ENCODE assay signal across 21 cellular contexts in the genomic region with DNA sequence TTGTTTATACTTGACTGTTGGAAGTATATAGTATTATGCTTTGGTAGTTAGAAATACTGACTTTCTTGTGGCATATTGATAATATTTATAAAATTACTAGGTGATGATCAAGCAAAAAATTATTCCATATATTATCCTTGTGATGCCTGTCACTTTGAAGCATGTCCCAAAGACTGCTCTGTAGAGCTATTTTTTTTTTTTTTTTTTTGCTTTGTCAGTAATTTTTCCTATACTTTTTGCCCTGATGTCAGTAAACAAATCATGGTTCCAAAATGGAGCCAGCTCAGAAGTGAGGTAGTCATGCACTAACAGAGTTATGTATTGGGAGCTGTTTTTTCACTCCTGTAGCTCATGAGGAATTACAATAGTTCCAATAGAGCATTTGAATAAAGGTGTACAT. TPM values are rescaled to one million over a fixed set of nuclear protein-coding genes. Genes with fewer than 3 reads are reported as not detected.
DNase-seq lines count a peak whose midpoint lies in the region; ATAC-seq, FAIRE-seq and TF ChIP-seq lines count a peak whose summit lies in the region.
"Had no signal": no experiment of that assay in that cellular context is flagged by ENCODE, and none has a peak within 500 bp of the region (broad histone marks: within the 10 kb centered on the region; RNA-seq: fewer than 3 reads in every experiment).

No MANE protein-coding gene starts in this region.

- TF ChIP-seq POLR2A in A549 (IDR thresholded peaks at IDR 0.05; ENCODE audit: low read length) = no peak

- H3K36me3 Mint-ChIP-seq in WTC11 = no peaks in the 10 kb centered on the region
- peaks cover 6% of the 10 kb centered on the region for H3K36me3 Mint-ChIP-seq in mesothelial cell of epicardium
- H3K36me3 Mint-ChIP-seq: CD8-positive, alpha-beta T cell had no signal

- H3K4me1 Mint-ChIP-seq in WTC11 = peaks cover 83% of the 10 kb centered on the region
- peaks cover 27% of the 10 kb centered on the region for H3K4me1 Mint-ChIP-seq in mesothelial cell of epicardium
- H3K4me1 Mint-ChIP-seq: B cell, IgD-negative memory B cell had no signal

- FAIRE-seq in A549 (lab: Jason Lieb, UNC) = no peak
- FAIRE-seq: GM12878, H1 had no signal

- H3K4me3 ChIP-seq in A549 = no peak overlapping the region
- H3K4me3 ChIP-seq: BLaER1 treated with 17β-estradiol and CSF1 and Interleukin-3, amounts not matched to agents 10 nM and 100 nM; GM12878 had no signal

- CTCF ChIA-PET in A549 (lab: Yijun Ruan, JAX) = interaction anchor here (0.6 kb wide), 1 partner anchor 10 kb away, joined by 4 read pairs; no protein-coding TSS in a partner anchor
- CTCF ChIA-PET in WTC11 (lab: Charles Lee) = interaction anchor here (1.2 kb wide), 1 partner anchor 185 kb away, joined by 3 read pairs; no protein-coding TSS in a partner anchor

- H3K9me3 Mint-ChIP-seq in WTC11 (no peaks in the 10 kb centered on the region), mesothelial cell of epicardium (peaks cover 6% of the 10 kb centered on the region)
- H3K9me3 Mint-ChIP-seq: CD8-positive, alpha-beta T cell; H9; IgD-negative memory B cell had no signal

- H3K27me3 Mint-ChIP-seq in WTC11 (ENCODE audit: low read depth) = no peaks in the 10 kb centered on the region
- no peaks in the 10 kb centered on the region for H3K27me3 Mint-ChIP-seq in mesothelial cell of epicardium (ENCODE audit: low read depth)

- H3K4me3 Mint-ChIP-seq in WTC11 (no peak overlapping the region), mesothelial cell of epicardium (no peak overlapping the region)
- H3K4me3 Mint-ChIP-seq: B cell; CD8-positive, alpha-beta T cell; H9 had no signal

- POLR2A ChIA-PET in A549 (lab: Yijun Ruan, JAX) (interaction anchor here (0.6 to 1.5 kb wide), 2 partner anchors 12 to 181 kb away, joined by 3 to 4 read pairs; no protein-coding TSS in a partner anchor), WTC11 (lab: Charles Lee) (interaction anchor here (0.6 to 1.9 kb wide), 4 partner anchors 10 to 105 kb away, joined by 4 to 8 read pairs (median 5); a partner anchor contains a TSS)

- ATAC-seq in A549 = no peak
- no peak for ATAC-seq in WTC11
- ATAC-seq in left lobe of liver = peak; percentile 10
- ATAC-seq in HG02938 (IDR thresholded peaks at IDR 0.05; ENCODE audit: unreplicated experiment) = no peak
- no peak for ATAC-seq in GM21723 (IDR thresholded peaks at IDR 0.05; ENCODE audit: unreplicated experiment)
- ATAC-seq: CD8-positive, alpha-beta T cell; GM12878 had no signal

- no peak overlapping the region; the same call in 2 of the 3 replicates for H3K4me2 ChIP-seq in A549
- H3K4me2 ChIP-seq: BLaER1 treated with 17β-estradiol and CSF1 and Interleukin-3, amounts not matched to agents 10 nM and 100 nM had no signal

- no peak for TF ChIP-seq RAD21 in A549 (conservative IDR thresholded peaks at IDR 0.05 in 1 of 2, IDR thresholded peaks at IDR 0.05 in 1 of 2)

- TF ChIP-seq CTCF in A549 (IDR thresholded peaks at IDR 0.05) = no peak
- no peak for TF ChIP-seq CTCF in WTC11 (IDR thresholded peaks at IDR 0.05)
- TF ChIP-seq CTCF in mesothelial cell of epicardium (IDR thresholded peaks at IDR 0.05; ENCODE audit: unreplicated experiment) = no peak

- peak overlapping the region; percentile 77; the same call in 1 of the 2 replicates for H3K27ac Mint-ChIP-seq in WTC11
- H3K27ac Mint-ChIP-seq in mesothelial cell of epicardium = peak overlapping the region; percentile 75
- H3K27ac Mint-ChIP-seq: B cell; CD8-positive, alpha-beta T cell; IgD-negative memory B cell had no signal

- no peak overlapping the region for H3K27ac ChIP-seq in A549
- H3K27ac ChIP-seq: BLaER1 treated with 17β-estradiol and CSF1 and Interleukin-3, amounts not matched to agents 10 nM and 100 nM; HL-60 had no signal

- H3K4me1 ChIP-seq in A549 = peaks cover 38% of the 10 kb centered on the region

- DNase-seq in A549 (ENCODE audit: low read depth in 1 of 2, low spot score in 1 of 2) = no peak
- DNase-seq in WTC11 (ENCODE audit: low spot score) = no peak
- no peak for DNase-seq in left lobe of liver (ENCODE audit: low spot score)
- no peak for DNase-seq in mesothelial cell of epicardium (ENCODE audit: low spot score in 2 of 2, unreplicated experiment in 2 of 2)
- DNase-seq in iPS-NIHi11 (ENCODE audit: low spot score) = no peak
- DNase-seq in activated naive CD4-positive, alpha-beta T cell treated with Interleukin-2 at 50 U/mL for 16 hours = no peak
- DNase-seq: 8988T; CD8-positive, alpha-beta T cell; DMS 273 treated with DMSO at 0.1 percent for 48 hours; DMS53; DND-41; EL; H9 had no signal

- H3K9me3 ChIP-seq in A549 = no peaks in the 10 kb centered on the region

- no peak for TF ChIP-seq EP300 in A549 (IDR thresholded peaks at IDR 0.05)

TF ChIP-seq in A549, 52 proteins besides CTCF, POLR2A, EP300 and RAD21:
- TF ChIP-seq ZSCAN20 (CRISPR knock-in tag; IDR thresholded peaks at IDR 0.05) = no peak
- TF ChIP-seq, protein P1, sequence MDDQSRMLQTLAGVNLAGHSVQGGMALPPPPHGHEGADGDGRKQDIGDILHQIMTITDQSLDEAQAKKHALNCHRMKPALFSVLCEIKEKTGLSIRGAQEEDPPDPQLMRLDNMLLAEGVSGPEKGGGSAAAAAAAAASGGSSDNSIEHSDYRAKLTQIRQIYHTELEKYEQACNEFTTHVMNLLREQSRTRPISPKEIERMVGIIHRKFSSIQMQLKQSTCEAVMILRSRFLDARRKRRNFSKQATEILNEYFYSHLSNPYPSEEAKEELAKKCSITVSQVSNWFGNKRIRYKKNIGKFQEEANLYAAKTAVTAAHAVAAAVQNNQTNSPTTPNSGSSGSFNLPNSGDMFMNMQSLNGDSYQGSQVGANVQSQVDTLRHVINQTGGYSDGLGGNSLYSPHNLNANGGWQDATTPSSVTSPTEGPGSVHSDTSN (IDR thresholded peaks at IDR 0.05) = no peak
- no peak for TF ChIP-seq MAZ (IDR thresholded peaks at IDR 0.05; ENCODE audit: borderline replicate concordance, low read depth, low read length)
- peak; percentile 38 for TF ChIP-seq MAFK (IDR thresholded peaks at IDR 0.05; ENCODE audit: partially characterized antibody)

TF ChIP-seq in WTC11, 78 proteins besides CTCF, POLR2A, EP300 and RAD21 (continues in another document):
- TF ChIP-seq, protein P2, sequence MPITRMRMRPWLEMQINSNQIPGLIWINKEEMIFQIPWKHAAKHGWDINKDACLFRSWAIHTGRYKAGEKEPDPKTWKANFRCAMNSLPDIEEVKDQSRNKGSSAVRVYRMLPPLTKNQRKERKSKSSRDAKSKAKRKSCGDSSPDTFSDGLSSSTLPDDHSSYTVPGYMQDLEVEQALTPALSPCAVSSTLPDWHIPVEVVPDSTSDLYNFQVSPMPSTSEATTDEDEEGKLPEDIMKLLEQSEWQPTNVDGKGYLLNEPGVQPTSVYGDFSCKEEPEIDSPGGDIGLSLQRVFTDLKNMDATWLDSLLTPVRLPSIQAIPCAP (CRISPR knock-in tag; IDR thresholded peaks at IDR 0.05) = no peak
- TF ChIP-seq CBFB (CRISPR knock-in tag; IDR thresholded peaks at IDR 0.05; ENCODE audit: low read depth) (no peak), IRF2 (CRISPR knock-in tag; IDR thresholded peaks at IDR 0.05; ENCODE audit: borderline replicate concordance, low read depth) (no peak), CREB1 (CRISPR knock-in tag; IDR thresholded peaks at IDR 0.05) (no peak), SMAD4 (CRISPR knock-in tag; IDR thresholded peaks at IDR 0.05) (no peak), NR3C1 (CRISPR knock-in tag; conservative IDR thresholded peaks at IDR 0.05; ENCODE audit: low read depth) (no peak)
- TF ChIP-seq, protein P3, sequence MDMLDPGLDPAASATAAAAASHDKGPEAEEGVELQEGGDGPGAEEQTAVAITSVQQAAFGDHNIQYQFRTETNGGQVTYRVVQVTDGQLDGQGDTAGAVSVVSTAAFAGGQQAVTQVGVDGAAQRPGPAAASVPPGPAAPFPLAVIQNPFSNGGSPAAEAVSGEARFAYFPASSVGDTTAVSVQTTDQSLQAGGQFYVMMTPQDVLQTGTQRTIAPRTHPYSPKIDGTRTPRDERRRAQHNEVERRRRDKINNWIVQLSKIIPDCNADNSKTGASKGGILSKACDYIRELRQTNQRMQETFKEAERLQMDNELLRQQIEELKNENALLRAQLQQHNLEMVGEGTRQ (CRISPR knock-in tag; IDR thresholded peaks at IDR 0.05) = no peak
- TF ChIP-seq, protein P4, sequence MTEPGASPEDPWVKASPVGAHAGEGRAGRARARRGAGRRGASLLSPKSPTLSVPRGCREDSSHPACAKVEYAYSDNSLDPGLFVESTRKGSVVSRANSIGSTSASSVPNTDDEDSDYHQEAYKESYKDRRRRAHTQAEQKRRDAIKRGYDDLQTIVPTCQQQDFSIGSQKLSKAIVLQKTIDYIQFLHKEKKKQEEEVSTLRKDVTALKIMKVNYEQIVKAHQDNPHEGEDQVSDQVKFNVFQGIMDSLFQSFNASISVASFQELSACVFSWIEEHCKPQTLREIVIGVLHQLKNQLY (CRISPR knock-in tag; IDR thresholded peaks at IDR 0.05) = no peak
- TF ChIP-seq, protein P5, sequence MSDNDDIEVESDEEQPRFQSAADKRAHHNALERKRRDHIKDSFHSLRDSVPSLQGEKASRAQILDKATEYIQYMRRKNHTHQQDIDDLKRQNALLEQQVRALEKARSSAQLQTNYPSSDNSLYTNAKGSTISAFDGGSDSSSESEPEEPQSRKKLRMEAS (CRISPR knock-in tag; IDR thresholded peaks at IDR 0.05) = no peak
- TF ChIP-seq, protein P6, sequence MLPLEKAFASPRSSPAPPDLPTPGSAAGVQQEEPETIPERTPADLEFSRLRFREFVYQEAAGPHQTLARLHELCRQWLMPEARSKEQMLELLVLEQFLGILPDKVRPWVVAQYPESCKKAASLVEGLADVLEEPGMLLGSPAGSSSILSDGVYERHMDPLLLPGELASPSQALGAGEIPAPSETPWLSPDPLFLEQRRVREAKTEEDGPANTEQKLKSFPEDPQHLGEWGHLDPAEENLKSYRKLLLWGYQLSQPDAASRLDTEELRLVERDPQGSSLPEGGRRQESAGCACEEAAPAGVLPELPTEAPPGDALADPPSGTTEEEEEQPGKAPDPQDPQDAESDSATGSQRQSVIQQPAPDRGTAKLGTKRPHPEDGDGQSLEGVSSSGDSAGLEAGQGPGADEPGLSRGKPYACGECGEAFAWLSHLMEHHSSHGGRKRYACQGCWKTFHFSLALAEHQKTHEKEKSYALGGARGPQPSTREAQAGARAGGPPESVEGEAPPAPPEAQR (CRISPR knock-in tag; IDR thresholded peaks at IDR 0.05) = no peak

RNA-seq across cellular contexts. Expression of a gene that starts 11.2 kb away (rescaled TPM):
- polyA plus RNA-seq in A549 (2011; rRNA removed) (22.5 and 26.9 TPM in 2 replicates), A549 (2017; fragmentation: RNase III; extraction: RNeasy Plus Mini Kit Qiagen cat#74134 plus additional on column Dnase treatment) (14.9 to 16.2 TPM (median 15.3 TPM) in 3 replicates)
- 9.2 and 9.9 TPM in 2 replicates for polyA plus RNA-seq in A549 (2012; cell fraction: cytosol; rRNA removed)
- polyA plus RNA-seq in A549 (2012; cell fraction: nucleus; rRNA removed) = 7.1 and 10.2 TPM in 2 replicates
- 16.3 and 18.3 TPM in 2 replicates for polyA minus RNA-seq in A549 (2011; rRNA and poly(A)+ RNA removed)
- total RNA-seq in WTC11 (2021) (126 to 133 TPM (median 133 TPM) in 3 replicates), left lobe of liver (43.2 TPM), mesothelial cell of epicardium (61.7 to 64.1 TPM (median 62.5 TPM) in 3 replicates)
